In the genomic region with DNA sequence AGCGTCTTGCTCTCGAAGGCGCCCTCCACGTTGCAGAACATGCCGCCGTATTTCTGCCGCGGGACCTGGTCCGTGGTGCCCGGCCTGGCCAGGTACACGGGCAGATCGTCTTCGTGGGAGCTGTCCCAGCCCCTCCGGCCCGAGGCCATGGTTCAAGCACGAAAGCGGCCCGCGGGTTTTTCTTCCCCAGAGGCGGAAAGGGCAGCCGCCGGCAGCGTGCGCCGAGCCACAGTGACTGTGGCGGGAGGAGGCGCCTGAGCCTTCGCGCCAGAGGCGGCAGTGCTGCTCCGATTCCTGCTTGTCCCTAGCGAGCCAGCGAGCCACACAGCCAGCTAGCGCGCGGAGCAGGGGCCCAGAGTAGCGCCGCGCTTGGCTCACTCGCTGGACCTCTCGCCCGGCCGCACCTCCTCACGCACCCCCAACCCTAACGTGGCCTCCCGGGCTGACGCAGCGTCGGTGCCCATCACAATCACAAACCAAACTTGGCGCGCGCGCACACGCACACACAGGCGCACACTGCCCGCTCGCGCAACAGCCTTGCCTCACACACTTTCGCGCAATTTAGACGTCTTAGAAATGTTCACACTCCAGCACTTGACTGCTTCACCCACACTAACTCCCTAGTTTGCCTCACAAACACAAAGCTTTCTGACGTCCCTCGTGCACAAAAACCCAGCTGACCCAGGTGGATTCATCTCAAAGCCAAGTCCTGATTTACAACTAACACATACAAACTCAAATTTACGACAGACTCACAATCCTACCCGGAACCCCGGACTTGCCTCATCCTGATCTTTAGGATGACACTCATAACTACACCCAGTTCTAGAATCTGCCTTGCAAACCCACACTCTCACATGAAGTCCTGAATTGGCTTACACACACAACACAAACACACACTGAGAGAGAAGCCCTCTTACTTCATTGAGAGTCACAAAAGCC, we compare ENCODE assay signal across 8 cellular contexts. TPM values are rescaled to one million over a fixed set of nuclear protein-coding genes. Genes with fewer than 3 reads are reported as not detected.
DNase-seq lines count a peak whose midpoint lies in the region; ATAC-seq, FAIRE-seq and TF ChIP-seq lines count a peak whose summit lies in the region.
"Had no signal": no experiment of that assay in that cellular context is flagged by ENCODE, and none has a peak within 500 bp of the region (broad histone marks: within the 10 kb centered on the region; RNA-seq: fewer than 3 reads in every experiment).

DPYSL3 (minus strand) TSS at position 359 of the 942 bp plus-strand sequence; CDS start at position 149, 210 bp downstream.

- peaks cover 3% of the 10 kb centered on the region for H3K4me1 Mint-ChIP-seq in activated naive CD8-positive, alpha-beta T cell treated with anti-CD3 and anti-CD28 coated beads, Interleukin-2, amount 50 U/mL, for 24 hours

- peaks cover 34% of the 10 kb centered on the region for H3K27me3 Mint-ChIP-seq in activated naive CD8-positive, alpha-beta T cell treated with anti-CD3 and anti-CD28 coated beads, Interleukin-2, amount 50 U/mL, for 24 hours

- H3K4me3 Mint-ChIP-seq in activated naive CD8-positive, alpha-beta T cell treated with anti-CD3 and anti-CD28 coated beads, Interleukin-2, amount 50 U/mL, for 24 hours = no peak within 1 kb of the TSS
- H3K4me3 Mint-ChIP-seq: activated B cell treated with CpG ODN at 0.5 μM for 24 hours had no signal

- H3K36me3 Mint-ChIP-seq in activated naive CD8-positive, alpha-beta T cell treated with anti-CD3 and anti-CD28 coated beads, Interleukin-2, amount 50 U/mL, for 24 hours (ENCODE audit: low read depth) = peaks cover 2% of the 10 kb centered on the region

- FAIRE-seq in GM12892 (lab: Jason Lieb, UNC) = peak; percentile 21

- no peaks in the 10 kb centered on the region for H3K36me3 ChIP-seq in cardiac muscle cell

- no peaks in the 10 kb centered on the region for H3K4me1 ChIP-seq in cardiac muscle cell (ENCODE audit: low read depth)

- no peak for TF ChIP-seq POLR2A in GM12892 (IDR thresholded peaks at IDR 0.05; ENCODE audit: low read depth, low read length)

- DNase-seq in GM12892 (ENCODE audit: insufficient read length) = no peak
- DNase-seq in NCI-H1105 (lab: John Stamatoyannopoulos, UW) = peak; percentile 51
- DNase-seq in activated naive CD8-positive, alpha-beta T cell treated with anti-CD3 and anti-CD28 coated beads, Interleukin-2, amount 50 U/mL, for 24 hours = peak; percentile 4
- DNase-seq in cardiac muscle cell (ENCODE audit: low read depth in 1 of 2, low spot score in 1 of 2) = peak; percentile 86 to 89
- DNase-seq in omental fat pad (ENCODE audit: low spot score) = peak; percentile 27
- no peak for DNase-seq in NCI-H187 treated with DMSO at 0.1 percent for 48 hours (lab: John Stamatoyannopoulos, UW)
- DNase-seq: activated B cell treated with CpG ODN at 0.5 μM for 24 hours had no signal

- peak within 1 kb of the TSS; percentile 53 for H3K4me3 ChIP-seq in cardiac muscle cell

- H3K27me3 ChIP-seq in cardiac muscle cell = peaks cover 62% of the 10 kb centered on the region

- H3K27ac Mint-ChIP-seq in activated naive CD8-positive, alpha-beta T cell treated with anti-CD3 and anti-CD28 coated beads, Interleukin-2, amount 50 U/mL, for 24 hours = no peak within 1 kb of the TSS
- H3K27ac Mint-ChIP-seq: activated B cell treated with CpG ODN at 0.5 μM for 24 hours had no signal

- no peaks in the 10 kb centered on the region for H3K9me3 ChIP-seq in cardiac muscle cell (ENCODE audit: low read depth)

- no peaks in the 10 kb centered on the region for H3K9me3 Mint-ChIP-seq in activated naive CD8-positive, alpha-beta T cell treated with anti-CD3 and anti-CD28 coated beads, Interleukin-2, amount 50 U/mL, for 24 hours

- ATAC-seq in activated naive CD8-positive, alpha-beta T cell treated with anti-CD3 and anti-CD28 coated beads, Interleukin-2, amount 50 U/mL, for 24 hours = no peak
- ATAC-seq in omental fat pad (ENCODE audit: low FRiP score) (peak; percentile 86), HG03342 (IDR thresholded peaks at IDR 0.05; ENCODE audit: unreplicated experiment) (no peak)

- TF ChIP-seq CTCF in cardiac muscle cell (IDR thresholded peaks at IDR 0.05; ENCODE audit: low read depth, low read length) = peak; percentile 45
- no peak for TF ChIP-seq CTCF in omental fat pad (IDR thresholded peaks at IDR 0.05)

- H3K27ac ChIP-seq in cardiac muscle cell = no peak within 1 kb of the TSS

RNA-seq across cellular contexts. Expression of gene DPYSL3, which starts in this region (rescaled TPM):
- 0.68 TPM for polyA plus RNA-seq in GM12892 (2012; ENCODE audit: missing spikeins)
- 129 and 202 TPM in 2 replicates for total RNA-seq in cardiac muscle cell
- 49.4 and 86.3 TPM in 2 replicates for polyA plus RNA-seq in cardiac muscle cell
- total RNA-seq in omental fat pad = 10 to 100 TPM; 26.9 to 78.0 (median 54.9) TPM
- total RNA-seq: activated B cell treated with CpG ODN at 0.5 μM for 24 hours had no signal

Comparison
In these comparisons a context has a peak if more than half of its experiments do, and no peak if none do; other contexts are left out.
1. DNase-seq: peak in NCI-H1105 (single experiment), activated naive CD8-positive, alpha-beta T cell treated with anti-CD3 and anti-CD28 coated beads, Interleukin-2, amount 50 U/mL, for 24 hours (single experiment), cardiac muscle cell (2 of 2) and omental fat pad (single experiment); none in GM12892 (single experiment) and NCI-H187 treated with DMSO at 0.1 percent for 48 hours (single experiment).